Comparison of ENCODE assay signal across 21 cellular contexts in genomic region chr20:58942549-58942948, GRCh38.
"Had no signal": no experiment of that assay in that cellular context is flagged by ENCODE, and none has a peak within 500 bp of the region (broad histone marks: within the 10 kb centered on the region; RNA-seq: fewer than 3 reads in every experiment).

No MANE protein-coding gene starts in this region.

- H3K4me3 ChIP-seq: PC-9 had no signal

- DNase-seq: activated CD4-positive, alpha-beta memory T cell treated with anti-CD3 and anti-CD28 coated beads, Interleukin-2, amount 10 ng/mL, durations not matched to agents 7 days and 5 days; activated CD4-positive, alpha-beta T cell treated with anti-CD3 and anti-CD28 coated beads for 36 hours; activated CD4-positive, alpha-beta T cell treated with anti-CD3 and anti-CD28 coated beads, Interleukin-2, amount 50 U/mL, for 1 hour; activated effector memory CD4-positive, alpha-beta T cell treated with Interleukin-2 at 50 U/mL for 16 hours; activated naive CD4-positive, alpha-beta T cell; activated T-cell treated with anti-CD3 and anti-CD28 coated beads for 4 hours; amygdala; KG1; NCI-H1092 treated with DMSO at 0.1 percent for 48 hours; NCI-H1417 treated with DMSO at 0.1 percent for 48 hours; NCI-H1694; NCI-H2029; NCI-H2107; NCI-H345; NCI-H510A; NCI-H526 treated with DMSO at 0.1 percent for 48 hours; NCI-H82; PC-9; SIG-M5; T-helper 2 cell; T1000 had no signal
